In the genomic region with DNA sequence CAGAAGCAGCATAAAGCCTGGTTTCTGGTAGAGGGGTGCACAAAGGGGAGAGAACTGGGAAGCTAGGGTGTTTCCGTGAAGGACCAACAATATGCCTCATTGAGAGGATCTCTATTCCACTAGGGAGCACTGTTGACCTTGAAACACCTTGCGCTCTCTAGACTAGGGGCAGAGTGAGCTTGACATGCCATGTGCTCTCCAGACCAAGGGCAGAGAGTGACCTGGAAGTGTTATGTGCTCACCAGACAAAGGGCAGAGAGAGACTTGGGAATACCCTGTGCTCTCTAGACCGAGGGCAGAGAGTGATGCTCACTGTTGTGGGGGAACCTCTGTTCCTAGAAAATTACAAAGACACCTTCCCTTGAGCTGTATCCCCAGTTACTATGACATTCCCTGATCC, we compare ENCODE assay signal across 17 cellular contexts. TPM values are rescaled to one million over a fixed set of nuclear protein-coding genes. Genes with fewer than 3 reads are reported as not detected.
A peak's percentile ranks its signal among the peaks of the same experiment; 100 is the strongest.
DNase-seq lines count a peak whose midpoint lies in the region; FAIRE-seq and TF ChIP-seq lines count a peak whose summit lies in the region.
"Had no signal": no experiment of that assay in that cellular context is flagged by ENCODE, and none has a peak within 500 bp of the region (broad histone marks: within the 10 kb centered on the region; RNA-seq: fewer than 3 reads in every experiment).

No MANE protein-coding gene starts in this region.

- no peak for FAIRE-seq in astrocyte (lab: Jason Lieb, UNC)
- FAIRE-seq: GM12891 had no signal

- H3K56ac ChIP-seq in mesendoderm (ENCODE audit: low read length), result no peak overlapping the region

- H3K4me3 ChIP-seq in astrocyte (ENCODE audit: insufficient read depth, low read depth, low read length) (no peak overlapping the region), iPS-18c (ENCODE audit: insufficient read depth, low read depth, low read length) (peak overlapping the region; percentile 15; the same call in 1 of the 2 replicates), mesendoderm (ENCODE audit: low read length) (peak overlapping the region; percentile 16)
- H3K4me3 ChIP-seq: BLaER1, HAP-1 had no signal

- peaks cover 15% of the 10 kb centered on the region for H3K9me3 Mint-ChIP-seq in activated naive CD4-positive, alpha-beta T cell treated with anti-CD3 and anti-CD28 coated beads, Interleukin-2, amount 50 U/mL, for 24 hours
- H3K9me3 Mint-ChIP-seq in astrocyte (ENCODE audit: unreplicated experiment) (peaks cover 22% of the 10 kb centered on the region), glutamatergic neuron (ENCODE audit: unreplicated experiment) (peaks cover 26% of the 10 kb centered on the region), HFFc6 (peaks cover 8% of the 10 kb centered on the region; the same call in 1 of the 2 replicates)

- H3K36me3 Mint-ChIP-seq in activated naive CD4-positive, alpha-beta T cell treated with anti-CD3 and anti-CD28 coated beads, Interleukin-2, amount 50 U/mL, for 24 hours, result peaks cover 15% of the 10 kb centered on the region
- no peaks in the 10 kb centered on the region for H3K36me3 Mint-ChIP-seq in astrocyte (ENCODE audit: low read depth, unreplicated experiment)
- H3K36me3 Mint-ChIP-seq in glutamatergic neuron (ENCODE audit: unreplicated experiment), result peaks cover 33% of the 10 kb centered on the region
- no peaks in the 10 kb centered on the region for H3K36me3 Mint-ChIP-seq in HFFc6 (ENCODE audit: low read depth)

- no peak overlapping the region for H2BK15ac ChIP-seq in mesendoderm (replicated peaks; ENCODE audit: low read depth)

- TF ChIP-seq CTCF in astrocyte (IDR thresholded peaks at IDR 0.05; ENCODE audit: insufficient read depth, low read depth, low read length) (no peak), glutamatergic neuron (IDR thresholded peaks at IDR 0.05; ENCODE audit: partially characterized antibody, unreplicated experiment) (no peak), HFFc6 (IDR thresholded peaks at IDR 0.05) (no peak)

- no peaks in the 10 kb centered on the region for H3K36me3 ChIP-seq in astrocyte (ENCODE audit: insufficient read depth, low read length)
- no peaks in the 10 kb centered on the region for H3K36me3 ChIP-seq in mesendoderm (ENCODE audit: control insufficient read depth, insufficient read depth, low read length)
- H3K36me3 ChIP-seq: BLaER1, HAP-1 had no signal

- no peaks in the 10 kb centered on the region for H3K79me1 ChIP-seq in mesendoderm (ENCODE audit: low read length)

- no peak overlapping the region for H2AFZ ChIP-seq in astrocyte (ENCODE audit: low read depth, low read length)

- no peak for DNase-seq in activated naive CD4-positive, alpha-beta T cell treated with Interleukin-2 at 50 U/mL for 16 hours
- DNase-seq in astrocyte (ENCODE audit: low read depth), result no peak
- DNase-seq in mesendoderm, result no peak
- DNase-seq in glutamatergic neuron, result no peak
- DNase-seq in HFFc6, result no peak
- no peak for DNase-seq in kidney glomerular epithelial cell (lab: John Stamatoyannopoulos, UW)
- DNase-seq: 8988T, AML-193, DMS79, GOT3 had no signal

- H3K27me3 ChIP-seq in astrocyte (ENCODE audit: insufficient read depth, low read length) (no peaks in the 10 kb centered on the region), mesendoderm (ENCODE audit: insufficient read depth, low read length, poor library complexity) (no peaks in the 10 kb centered on the region)
- H3K27me3 ChIP-seq: BLaER1 had no signal

- no CpG with 5 or more reads among the region's 3 CpGs for WGBS in mesendoderm (ENCODE audit: extremely low coverage, insufficient coverage, low lambda C conversion rate)

- H2AK5ac ChIP-seq in mesendoderm (ENCODE audit: low read length), result no peak overlapping the region

- no peak overlapping the region for H2BK120ac ChIP-seq in mesendoderm (ENCODE audit: low read depth, low read length)

- H3K4ac ChIP-seq in mesendoderm (ENCODE audit: low read depth, low read length), result no peak overlapping the region

- H3K27me3 Mint-ChIP-seq in activated naive CD4-positive, alpha-beta T cell treated with anti-CD3 and anti-CD28 coated beads, Interleukin-2, amount 50 U/mL, for 24 hours, result peaks cover 2% of the 10 kb centered on the region
- no peaks in the 10 kb centered on the region for H3K27me3 Mint-ChIP-seq in astrocyte (ENCODE audit: low read depth, unreplicated experiment)
- H3K27me3 Mint-ChIP-seq in glutamatergic neuron (ENCODE audit: unreplicated experiment), result peaks cover 2% of the 10 kb centered on the region
- H3K27me3 Mint-ChIP-seq in HFFc6 (ENCODE audit: insufficient read depth), result peaks cover 4% of the 10 kb centered on the region
- H3K27me3 Mint-ChIP-seq: IgD-negative memory B cell had no signal

- H4K8ac ChIP-seq in mesendoderm (ENCODE audit: low read depth, low read length), result no peak overlapping the region

- no peak overlapping the region for H3K27ac ChIP-seq in astrocyte (ENCODE audit: low read depth, low read length)
- no peak overlapping the region for H3K27ac ChIP-seq in mesendoderm (ENCODE audit: low read depth, low read length)
- H3K27ac ChIP-seq: BLaER1, HL-60 had no signal

- no peak overlapping the region for H4K5ac ChIP-seq in mesendoderm (ENCODE audit: low read length)

- H3K9ac ChIP-seq in astrocyte (ENCODE audit: low read length) (no peak overlapping the region), mesendoderm (ENCODE audit: low read length) (no peak overlapping the region)
- H3K9ac ChIP-seq: BLaER1 had no signal

- H3K4me1 ChIP-seq in astrocyte (ENCODE audit: insufficient read depth, low read length) (no peaks in the 10 kb centered on the region), mesendoderm (ENCODE audit: control insufficient read depth, low read depth, low read length) (no peaks in the 10 kb centered on the region)

- no peak overlapping the region for H2BK5ac ChIP-seq in mesendoderm (ENCODE audit: low read length)

- no peak overlapping the region for H3K18ac ChIP-seq in mesendoderm (ENCODE audit: low read length)

- H3K4me3 Mint-ChIP-seq in activated naive CD4-positive, alpha-beta T cell treated with anti-CD3 and anti-CD28 coated beads, Interleukin-2, amount 50 U/mL, for 24 hours, result no peak overlapping the region
- H3K4me3 Mint-ChIP-seq in astrocyte (ENCODE audit: unreplicated experiment) (no peak overlapping the region), glutamatergic neuron (ENCODE audit: unreplicated experiment) (no peak overlapping the region), HFFc6 (no peak overlapping the region)
- H3K4me3 Mint-ChIP-seq: IgD-negative memory B cell had no signal

- peak overlapping the region; percentile 59 for H3K27ac Mint-ChIP-seq in activated naive CD4-positive, alpha-beta T cell treated with anti-CD3 and anti-CD28 coated beads, Interleukin-2, amount 50 U/mL, for 24 hours
- H3K27ac Mint-ChIP-seq in astrocyte (ENCODE audit: unreplicated experiment) (peak overlapping the region; percentile 47), glutamatergic neuron (ENCODE audit: unreplicated experiment) (no peak overlapping the region), HFFc6 (no peak overlapping the region)
- H3K27ac Mint-ChIP-seq: IgD-negative memory B cell had no signal

- peaks cover 11% of the 10 kb centered on the region for H3K9me3 ChIP-seq in astrocyte (ENCODE audit: insufficient read depth, low read depth, low read length)
- peaks cover 12% of the 10 kb centered on the region for H3K9me3 ChIP-seq in iPS-18c (ENCODE audit: control insufficient read depth, insufficient read depth, low read length)
- H3K9me3 ChIP-seq: HAP-1 had no signal

- H4K20me1 ChIP-seq in astrocyte (ENCODE audit: insufficient read depth, low read length), result no peaks in the 10 kb centered on the region
- H4K20me1 ChIP-seq: BLaER1 had no signal

- no peak overlapping the region for H3K23ac ChIP-seq in mesendoderm (ENCODE audit: low read length)

- H3K4me1 Mint-ChIP-seq in activated naive CD4-positive, alpha-beta T cell treated with anti-CD3 and anti-CD28 coated beads, Interleukin-2, amount 50 U/mL, for 24 hours, result no peaks in the 10 kb centered on the region
- H3K4me1 Mint-ChIP-seq in astrocyte (ENCODE audit: low read depth, unreplicated experiment) (no peaks in the 10 kb centered on the region), glutamatergic neuron (ENCODE audit: low read depth, unreplicated experiment) (no peaks in the 10 kb centered on the region), HFFc6 (ENCODE audit: low read depth) (no peaks in the 10 kb centered on the region)
- H3K4me1 Mint-ChIP-seq: IgD-negative memory B cell had no signal

- H3K4me2 ChIP-seq in astrocyte (ENCODE audit: low read length) (no peak overlapping the region), mesendoderm (ENCODE audit: low read length) (no peak overlapping the region)
- H3K4me2 ChIP-seq: BLaER1 had no signal

- H3K79me2 ChIP-seq in astrocyte (ENCODE audit: insufficient read depth, low read length) (no peaks in the 10 kb centered on the region), mesendoderm (ENCODE audit: control insufficient read depth, insufficient read depth, low read length) (no peaks in the 10 kb centered on the region)

RNA-seq across cellular contexts. Expression of a gene that starts 15.2 kb away (rescaled TPM):
- total RNA-seq in astrocyte, result 118 and 129 TPM in 2 replicates
- polyA plus RNA-seq in mesendoderm (2013, experiment 1 of 2), result 134 TPM
- polyA plus RNA-seq in mesendoderm (2013, experiment 2 of 2), result 132 TPM
- 63.3 TPM for total RNA-seq in glutamatergic neuron (ENCODE audit: unreplicated experiment)
- 10 to 100 TPM; 73.8 to 92.1 (median 86.0) TPM for total RNA-seq in HFFc6 (2021; fragmentation: NEBNext Ultra II Directional; extraction: Animal tissue kit (Norgen Biotek cat#: 25700))

RNA-seq across cellular contexts. Expression of a gene that starts 38.6 kb away (rescaled TPM):
- total RNA-seq in astrocyte, result 232 and 258 TPM in 2 replicates
- 126 TPM for polyA plus RNA-seq in mesendoderm (2013, experiment 1 of 2)
- polyA plus RNA-seq in mesendoderm (2013, experiment 2 of 2), result 125 TPM
- 68.0 TPM for total RNA-seq in glutamatergic neuron (ENCODE audit: unreplicated experiment)
- 100 to 1,000 TPM; 265 to 280 (median 269) TPM for total RNA-seq in HFFc6 (2021; fragmentation: NEBNext Ultra II Directional; extraction: Animal tissue kit (Norgen Biotek cat#: 25700))

RNA-seq across cellular contexts. Expression of a gene that starts 58.0 kb away (rescaled TPM):
- 17.6 and 22.8 TPM in 2 replicates for total RNA-seq in astrocyte
- 13.4 TPM for polyA plus RNA-seq in mesendoderm (2013, experiment 1 of 2)
- polyA plus RNA-seq in mesendoderm (2013, experiment 2 of 2), result 12.5 TPM
- 10.3 TPM for total RNA-seq in glutamatergic neuron (ENCODE audit: unreplicated experiment)
- 10 to 100 TPM in 3 of 6 experiments, 1 to 10 TPM in 3; 9.2 to 11.3 (median 10.0) TPM for total RNA-seq in HFFc6 (2021; fragmentation: NEBNext Ultra II Directional; extraction: Animal tissue kit (Norgen Biotek cat#: 25700))

Comparison
In these comparisons a context has a peak if more than half of its experiments do, and no peak if none do; other contexts are left out.
1. H3K27ac Mint-ChIP-seq: peak in activated naive CD4-positive, alpha-beta T cell treated with anti-CD3 and anti-CD28 coated beads, Interleukin-2, amount 50 U/mL, for 24 hours (single experiment) and astrocyte (single experiment); none in glutamatergic neuron (single experiment) and HFFc6 (single experiment).